Comparison of ENCODE assay signal across 13 cellular contexts in the genomic region with DNA sequence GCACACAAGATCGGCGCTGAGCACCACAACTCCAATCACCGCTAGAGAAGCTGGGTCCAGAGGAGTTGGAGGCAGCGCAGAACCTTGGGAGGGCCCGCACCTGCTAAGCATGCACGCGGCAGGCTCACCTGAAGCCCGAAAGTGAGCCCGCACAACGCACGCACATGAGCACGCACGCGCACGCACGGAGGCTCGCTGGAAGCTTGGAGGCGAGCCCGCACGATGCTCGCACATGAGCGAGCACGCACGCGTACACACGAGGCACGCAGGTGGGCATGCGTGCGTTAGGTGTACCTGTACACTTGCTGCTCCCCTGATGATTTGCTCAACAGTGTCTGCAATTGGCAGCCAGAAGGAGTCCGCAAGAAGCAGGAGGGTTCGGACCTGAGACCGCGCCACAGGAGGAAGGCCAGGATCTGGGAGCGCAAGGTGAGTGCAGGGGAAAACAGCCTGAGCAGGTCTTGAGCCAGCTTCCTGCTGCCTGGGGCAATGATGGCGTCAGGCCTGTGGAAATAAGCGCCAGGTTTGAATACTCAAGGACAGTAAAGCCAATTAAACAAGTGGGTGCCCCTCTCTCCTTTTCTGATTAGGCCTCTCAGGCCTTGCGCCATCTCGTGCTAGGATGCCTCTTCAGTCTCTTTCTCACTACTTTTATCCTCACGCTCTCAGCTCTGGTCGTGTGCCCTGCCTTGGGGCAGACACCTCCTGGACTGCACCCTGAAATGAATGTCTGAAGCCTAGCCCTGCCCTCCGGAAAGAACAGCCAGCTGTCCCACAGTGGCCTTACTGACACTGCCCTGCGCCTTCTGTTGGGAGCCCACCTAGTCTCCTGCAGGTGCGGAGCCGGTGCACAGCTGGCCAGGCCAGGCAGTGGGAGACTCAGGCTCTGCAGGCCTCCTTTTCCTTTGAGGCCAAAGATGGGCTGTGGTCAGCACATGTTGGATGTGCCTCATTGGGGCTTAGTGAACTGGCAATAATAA.
DNase-seq lines count a peak whose midpoint lies in the region; ATAC-seq and TF ChIP-seq lines count a peak whose summit lies in the region.
"Had no signal": no experiment of that assay in that cellular context is flagged by ENCODE, and none has a peak within 500 bp of the region (broad histone marks: within the 10 kb centered on the region; RNA-seq: fewer than 3 reads in every experiment).

No MANE protein-coding gene starts in this region.

- no peaks in the 10 kb centered on the region for H3K4me1 ChIP-seq in adrenal gland (replicated peaks in 1 of 2)

- no peaks in the 10 kb centered on the region for H3K36me3 ChIP-seq in adrenal gland (replicated peaks in 1 of 2)

- H3K9me3 ChIP-seq in adrenal gland (replicated peaks in 1 of 3) = no peaks in the 10 kb centered on the region

- ATAC-seq in esophagus mucosa = peak; percentile 55
- ATAC-seq: Panc1 had no signal

- intact Hi-C loops in adrenal gland (cut with DNase I) = no loop called here

- peak; percentile 15 for DNase-seq in NCI-H82 (lab: John Stamatoyannopoulos, UW)
- no peak for DNase-seq in NCI-H82 treated with DMSO at 0.1 percent for 48 hours (lab: John Stamatoyannopoulos, UW; ENCODE audit: unreplicated experiment)
- DNase-seq in NCI-H1105 treated with DMSO at 0.1 percent for 48 hours (lab: John Stamatoyannopoulos, UW) = peak; percentile 14
- DNase-seq in stimulated activated CD8-positive, alpha-beta memory T cell treated with anti-CD3 and anti-CD28 coated beads, Interleukin-4, amount 100 ng/mL, for 48 hours = peak; percentile 17
- DNase-seq in adrenal gland = no peak
- no peak for DNase-seq in medulla oblongata (ENCODE audit: extremely low spot score)
- no peak for DNase-seq in GM03348 (ENCODE audit: low spot score)
- DNase-seq: DMS79 treated with DMSO at 0.1 percent for 48 hours, HFFc6, NCI-H2029, NCI-H510A had no signal

- no peak overlapping the region for H3K27ac ChIP-seq in adrenal gland

- no peak for TF ChIP-seq POLR2A in adrenal gland (IDR thresholded peaks at IDR 0.05)

- no peak overlapping the region for H3K4me3 ChIP-seq in adrenal gland

- no peak for TF ChIP-seq CTCF in adrenal gland (IDR thresholded peaks at IDR 0.05)

- WGBS in adrenal gland, 4 donors = 88 to 92% (median 89%) methylated on average over 32 to 44 of the region's 44 CpGs

- no peaks in the 10 kb centered on the region for H3K27me3 ChIP-seq in adrenal gland

Comparison
In these comparisons a context has a peak if more than half of its experiments do, and no peak if none do; other contexts are left out.
1. DNase-seq: peak in NCI-H82 (single experiment), NCI-H1105 treated with DMSO at 0.1 percent for 48 hours (single experiment) and stimulated activated CD8-positive, alpha-beta memory T cell treated with anti-CD3 and anti-CD28 coated beads, Interleukin-4, amount 100 ng/mL, for 48 hours (single experiment); none in NCI-H82 treated with DMSO at 0.1 percent for 48 hours (single experiment), adrenal gland (0 of 7), medulla oblongata (single experiment) and GM03348 (single experiment).